ENCODE assay signal across 13 cellular contexts in the genomic region with DNA sequence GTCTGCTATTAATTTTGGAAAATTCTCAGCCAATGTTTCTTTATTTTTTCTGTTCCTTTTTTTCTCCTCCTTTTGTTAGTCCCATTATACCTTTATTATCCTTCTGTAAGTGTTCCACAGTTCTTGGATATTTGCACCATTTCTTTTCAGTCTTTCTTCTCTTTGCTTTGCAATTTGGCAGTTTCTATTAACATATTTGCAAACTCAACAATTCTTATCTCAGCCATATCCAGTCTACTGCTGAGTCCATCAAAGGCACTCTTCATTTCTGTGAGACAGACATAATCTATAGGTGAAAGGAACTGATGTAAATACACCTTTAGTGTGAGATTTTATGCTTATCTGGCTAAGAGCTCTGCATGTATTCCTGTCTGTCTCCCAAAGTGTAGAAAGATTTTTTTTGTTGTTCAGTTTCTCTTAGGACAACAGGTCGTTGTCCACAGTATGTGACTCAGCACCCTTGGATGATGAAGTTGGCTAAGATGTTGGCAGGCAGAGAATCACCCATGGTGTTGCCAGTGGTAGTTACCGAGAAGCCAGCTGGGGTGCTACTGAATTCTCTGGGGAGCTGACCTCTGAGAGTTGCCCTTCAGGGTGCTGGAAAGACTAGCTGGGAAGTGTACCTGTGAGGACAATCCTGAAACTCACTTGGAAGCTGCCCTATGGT. TPM values are rescaled to one million over a fixed set of nuclear protein-coding genes. Genes with fewer than 3 reads are reported as not detected.
A peak's percentile ranks its signal among the peaks of the same experiment; 100 is the strongest.
DNase-seq lines count a peak whose midpoint lies in the region; ATAC-seq and TF ChIP-seq lines count a peak whose summit lies in the region.
"Had no signal": no experiment of that assay in that cellular context is flagged by ENCODE, and none has a peak within 500 bp of the region (broad histone marks: within the 10 kb centered on the region; RNA-seq: fewer than 3 reads in every experiment).

No MANE protein-coding gene starts in this region.

- no peak overlapping the region for H3K4me3 Mint-ChIP-seq in activated T-cell treated with anti-CD3 and anti-CD28 coated beads, Interleukin-2, amount 50 U/mL, for 72 hours
- no peak overlapping the region for H3K4me3 Mint-ChIP-seq in activated T-cell treated with anti-CD3 and anti-CD28 coated beads, Interleukin-2, amount 50 U/mL, for 24 hours
- no peak overlapping the region for H3K4me3 Mint-ChIP-seq in activated CD8-positive, alpha-beta T cell treated with anti-CD3 and anti-CD28 coated beads for 36 hours
- no peak overlapping the region for H3K4me3 Mint-ChIP-seq in chondrocyte (ENCODE audit: unreplicated experiment)
- H3K4me3 Mint-ChIP-seq: activated B cell treated with CpG ODN at 0.5 μM for 24 hours; activated naive CD8-positive, alpha-beta T cell treated with anti-CD3 and anti-CD28 coated beads, Interleukin-2, amount 50 U/mL, for 24 hours had no signal

- no peak for ATAC-seq in activated T-cell treated with anti-CD3 and anti-CD28 coated beads, Interleukin-2, amount 50 U/mL, for 72 hours (replicated peaks in 1 of 2)
- ATAC-seq in HG02884 (IDR thresholded peaks at IDR 0.05; ENCODE audit: unreplicated experiment), result peak; percentile 17
- no peak for ATAC-seq in activated CD8-positive, alpha-beta T cell treated with anti-CD3 and anti-CD28 coated beads for 36 hours
- ATAC-seq in HG03108 (IDR thresholded peaks at IDR 0.05; ENCODE audit: unreplicated experiment), result no peak
- ATAC-seq: activated naive CD8-positive, alpha-beta T cell treated with anti-CD3 and anti-CD28 coated beads, Interleukin-2, amount 50 U/mL, for 24 hours had no signal

- CTCF ChIA-PET in activated CD8-positive, alpha-beta T cell treated with anti-CD3 and anti-CD28 coated beads for 36 hours (lab: Charles Lee), result interaction anchor here (0.9 to 3.2 kb wide), 21 partner anchors 8 to 229 kb away, joined by 3 to 23 read pairs (median 4); no protein-coding TSS in a partner anchor

- intact Hi-C loops in activated CD8-positive, alpha-beta T cell treated with anti-CD3 and anti-CD28 coated beads for 36 hours (cut with micrococcal nuclease), result no loop called here

- peak overlapping the region; percentile 25 for H3K27ac Mint-ChIP-seq in activated T-cell treated with anti-CD3 and anti-CD28 coated beads, Interleukin-2, amount 50 U/mL, for 72 hours
- no peak overlapping the region for H3K27ac Mint-ChIP-seq in activated T-cell treated with anti-CD3 and anti-CD28 coated beads, Interleukin-2, amount 50 U/mL, for 24 hours
- H3K27ac Mint-ChIP-seq in activated CD8-positive, alpha-beta T cell treated with anti-CD3 and anti-CD28 coated beads for 36 hours, result no peak overlapping the region
- H3K27ac Mint-ChIP-seq in chondrocyte (ENCODE audit: unreplicated experiment), result no peak overlapping the region
- H3K27ac Mint-ChIP-seq: activated B cell treated with CpG ODN at 0.5 μM for 24 hours; activated naive CD8-positive, alpha-beta T cell treated with anti-CD3 and anti-CD28 coated beads, Interleukin-2, amount 50 U/mL, for 24 hours had no signal

- H3K27me3 Mint-ChIP-seq in activated T-cell treated with anti-CD3 and anti-CD28 coated beads, Interleukin-2, amount 50 U/mL, for 72 hours (ENCODE audit: low read depth), result no peaks in the 10 kb centered on the region
- H3K27me3 Mint-ChIP-seq in activated T-cell treated with anti-CD3 and anti-CD28 coated beads, Interleukin-2, amount 50 U/mL, for 24 hours, result no peaks in the 10 kb centered on the region
- H3K27me3 Mint-ChIP-seq in activated CD8-positive, alpha-beta T cell treated with anti-CD3 and anti-CD28 coated beads for 36 hours, result no peaks in the 10 kb centered on the region
- no peaks in the 10 kb centered on the region for H3K27me3 Mint-ChIP-seq in chondrocyte (ENCODE audit: low read depth)
- H3K27me3 Mint-ChIP-seq: activated naive CD8-positive, alpha-beta T cell treated with anti-CD3 and anti-CD28 coated beads, Interleukin-2, amount 50 U/mL, for 24 hours had no signal

- peaks cover 5 to 9% of the 10 kb centered on the region in 2 donors for H3K9me3 Mint-ChIP-seq in activated T-cell treated with anti-CD3 and anti-CD28 coated beads, Interleukin-2, amount 50 U/mL, for 72 hours
- peaks cover 10% of the 10 kb centered on the region for H3K9me3 Mint-ChIP-seq in activated T-cell treated with anti-CD3 and anti-CD28 coated beads, Interleukin-2, amount 50 U/mL, for 24 hours
- peaks cover 6% of the 10 kb centered on the region for H3K9me3 Mint-ChIP-seq in activated CD8-positive, alpha-beta T cell treated with anti-CD3 and anti-CD28 coated beads for 36 hours
- H3K9me3 Mint-ChIP-seq in chondrocyte (ENCODE audit: low read depth), result peaks cover 13% of the 10 kb centered on the region

- TF ChIP-seq CTCF in activated CD8-positive, alpha-beta T cell treated with anti-CD3 and anti-CD28 coated beads for 36 hours (IDR thresholded peaks at IDR 0.05), result no peak
- no peak for TF ChIP-seq CTCF in chondrocyte (IDR thresholded peaks at IDR 0.05)

- POLR2A ChIA-PET in activated CD8-positive, alpha-beta T cell treated with anti-CD3 and anti-CD28 coated beads for 36 hours (lab: Charles Lee), result no interaction called here

- H3K36me3 Mint-ChIP-seq in activated T-cell treated with anti-CD3 and anti-CD28 coated beads, Interleukin-2, amount 50 U/mL, for 72 hours (ENCODE audit: insufficient read depth in 2 of 2), result peaks cover 6% of the 10 kb centered on the region in 2 donors
- no peaks in the 10 kb centered on the region for H3K36me3 Mint-ChIP-seq in activated T-cell treated with anti-CD3 and anti-CD28 coated beads, Interleukin-2, amount 50 U/mL, for 24 hours (ENCODE audit: low read depth)
- H3K36me3 Mint-ChIP-seq in activated CD8-positive, alpha-beta T cell treated with anti-CD3 and anti-CD28 coated beads for 36 hours (ENCODE audit: low read depth), result peaks cover 4% of the 10 kb centered on the region
- H3K36me3 Mint-ChIP-seq in chondrocyte (ENCODE audit: low read depth), result no peaks in the 10 kb centered on the region

- H3K4me1 Mint-ChIP-seq in activated T-cell treated with anti-CD3 and anti-CD28 coated beads, Interleukin-2, amount 50 U/mL, for 72 hours (ENCODE audit: low read depth), result peaks cover 15% of the 10 kb centered on the region
- peaks cover 16% of the 10 kb centered on the region for H3K4me1 Mint-ChIP-seq in activated T-cell treated with anti-CD3 and anti-CD28 coated beads, Interleukin-2, amount 50 U/mL, for 24 hours (ENCODE audit: low read depth)
- peaks cover 23% of the 10 kb centered on the region for H3K4me1 Mint-ChIP-seq in activated CD8-positive, alpha-beta T cell treated with anti-CD3 and anti-CD28 coated beads for 36 hours (ENCODE audit: low read depth)
- H3K4me1 Mint-ChIP-seq in chondrocyte (ENCODE audit: low read depth), result peaks cover 8% of the 10 kb centered on the region
- H3K4me1 Mint-ChIP-seq: activated B cell treated with CpG ODN at 0.5 μM for 24 hours had no signal

- DNase-seq in activated T-cell treated with anti-CD3 and anti-CD28 coated beads, Interleukin-2, amount 50 U/mL, for 72 hours, result no peak
- DNase-seq in activated T-cell treated with anti-CD3 and anti-CD28 coated beads, Interleukin-2, amount 50 U/mL, for 24 hours, result no peak
- DNase-seq in astrocyte of the hippocampus (ENCODE audit: low read depth, low spot score), result peak; percentile 25
- peak; percentile 63 for DNase-seq in renal cortical epithelial cell (ENCODE audit: low read depth)
- no peak for DNase-seq in activated CD8-positive, alpha-beta T cell treated with anti-CD3 and anti-CD28 coated beads for 36 hours
- DNase-seq in chondrocyte (ENCODE audit: low spot score), result no peak
- DNase-seq: activated B cell treated with CpG ODN at 0.5 μM for 24 hours; activated naive CD8-positive, alpha-beta T cell treated with anti-CD3 and anti-CD28 coated beads, Interleukin-2, amount 50 U/mL, for 24 hours; cerebellar nuclear complex; NCI-H2171; NK-92 treated with Interleukin-12 subunit alpha and Interleukin-12 subunit beta, amount 100 ng/mL, for 24 hours had no signal

RNA-seq across cellular contexts. Expression of a gene that starts 38.4 kb away (rescaled TPM):
- 1 to 10 TPM; 5.8 to 6.6 TPM for total RNA-seq in activated T-cell treated with anti-CD3 and anti-CD28 coated beads, Interleukin-2, amount 50 U/mL, for 72 hours
- 51.1 and 128 TPM in 2 replicates for total RNA-seq in renal cortical epithelial cell
- total RNA-seq in activated CD8-positive, alpha-beta T cell treated with anti-CD3 and anti-CD28 coated beads for 36 hours, result 1 to 10 TPM; 3.0 TPM
- 5.4 to 5.9 TPM (median 5.8 TPM) in 3 replicates for total RNA-seq in chondrocyte

RNA-seq across cellular contexts. Expression of a gene that starts 38.4 kb away (rescaled TPM):
- 10 to 100 TPM; 15.5 to 20.8 TPM for total RNA-seq in activated T-cell treated with anti-CD3 and anti-CD28 coated beads, Interleukin-2, amount 50 U/mL, for 72 hours
- total RNA-seq in renal cortical epithelial cell (111 and 217 TPM in 2 replicates), chondrocyte (117 to 128 TPM (median 121 TPM) in 3 replicates)
- total RNA-seq in activated CD8-positive, alpha-beta T cell treated with anti-CD3 and anti-CD28 coated beads for 36 hours, result 10 to 100 TPM; 11.3 to 12.6 TPM

Comparison
In these comparisons a context has a peak if more than half of its experiments do, and no peak if none do; other contexts are left out.
1. DNase-seq: peak in astrocyte of the hippocampus (single experiment) and renal cortical epithelial cell (single experiment); none in activated T-cell treated with anti-CD3 and anti-CD28 coated beads, Interleukin-2, amount 50 U/mL, for 72 hours (0 of 2), activated T-cell treated with anti-CD3 and anti-CD28 coated beads, Interleukin-2, amount 50 U/mL, for 24 hours (single experiment), activated CD8-positive, alpha-beta T cell treated with anti-CD3 and anti-CD28 coated beads for 36 hours (single experiment) and chondrocyte (single experiment).